Comparison of ENCODE assay signal across 8 cellular contexts in the genomic region with DNA sequence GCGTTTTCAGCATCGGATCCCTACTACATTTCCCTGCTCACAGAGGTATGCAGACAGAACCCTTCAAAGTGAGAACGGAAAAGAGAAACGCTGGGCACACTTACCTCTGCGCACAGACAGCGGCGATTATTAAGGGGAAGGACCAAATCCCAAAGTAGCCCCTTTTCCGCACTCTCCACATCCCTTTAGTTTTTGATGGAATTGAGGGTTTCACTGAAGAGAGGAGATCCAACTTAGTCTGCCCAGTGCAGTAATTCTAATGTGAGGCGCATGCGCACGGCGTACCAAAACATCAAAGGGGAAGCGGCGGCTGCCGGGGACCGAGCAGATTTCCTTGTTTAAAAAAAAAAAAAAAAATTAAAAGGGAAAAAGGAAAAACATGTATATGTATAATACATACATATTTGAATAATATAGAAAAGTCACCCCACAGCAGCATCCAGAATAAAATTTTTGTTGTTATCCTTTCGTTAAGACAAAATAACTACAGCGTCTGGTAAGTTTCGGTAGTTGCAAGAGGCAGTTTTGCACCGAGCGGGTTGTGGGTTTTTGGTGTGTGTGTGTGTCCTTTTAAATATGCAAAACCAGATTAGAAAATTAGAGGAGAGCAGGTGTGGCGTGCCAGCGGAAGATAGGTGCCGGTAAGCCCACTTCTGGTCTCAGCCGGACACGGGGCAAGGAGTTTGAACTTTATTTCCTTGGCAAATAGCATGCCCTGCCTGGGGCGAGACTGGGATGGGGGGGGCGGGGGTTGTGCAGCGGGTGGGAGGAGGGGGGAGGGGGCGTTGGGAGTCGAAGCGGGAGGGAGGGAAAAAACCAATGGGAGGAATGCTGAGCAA. TPM values are rescaled to one million over a fixed set of nuclear protein-coding genes. Genes with fewer than 3 reads are reported as not detected.
DNase-seq lines count a peak whose midpoint lies in the region; ATAC-seq, FAIRE-seq and TF ChIP-seq lines count a peak whose summit lies in the region.

A gene (minus strand): TSS at position 263 of the 839 bp plus-strand sequence. CDS start 82 bp downstream, at position 181.

- H3K27me3 ChIP-seq in hepatocyte (peaks cover 55% of the 10 kb centered on the region), prostate gland (replicated peaks; ENCODE audit: insufficient read depth) (peaks cover 21% of the 10 kb centered on the region)

- TF ChIP-seq POLR2A in GM12892 (IDR thresholded peaks at IDR 0.05; ENCODE audit: low read depth, low read length) (no peak), prostate gland (IDR thresholded peaks at IDR 0.05) (no peak)

- no peaks in the 10 kb centered on the region for H3K79me2 ChIP-seq in hepatocyte

- peak; percentile 81 for FAIRE-seq in GM12892 (lab: Jason Lieb, UNC)

- H3K4me1 ChIP-seq in hepatocyte (ENCODE audit: insufficient read depth), result peaks cover 12% of the 10 kb centered on the region
- H3K4me1 ChIP-seq in prostate gland (replicated peaks), result no peaks in the 10 kb centered on the region

- no peaks in the 10 kb centered on the region for H3K9me2 ChIP-seq in hepatocyte (replicated peaks; ENCODE audit: insufficient read depth)

- DNase-seq in AG08396 (ENCODE audit: low spot score) (peak; percentile 77), GM12892 (ENCODE audit: insufficient read length) (peak; percentile 26), NCI-H446 (lab: John Stamatoyannopoulos, UW) (peak; percentile 63 to 83), hepatocyte (ENCODE audit: low spot score) (peak; percentile 74), prostate gland (ENCODE audit: low spot score) (no peak), SW 1271 (lab: John Stamatoyannopoulos, UW) (no peak)

- TF ChIP-seq CTCF in hepatocyte (IDR thresholded peaks at IDR 0.05; ENCODE audit: poor library complexity) (no peak), prostate gland (IDR thresholded peaks at IDR 0.05) (no peak)

- intact Hi-C loops in prostate gland (cut with DNase I), result loop anchor here (10.0 kb wide), 1 partner anchor 1858 kb away; no protein-coding TSS in a partner anchor

- H3K36me3 ChIP-seq in hepatocyte (replicated peaks; ENCODE audit: insufficient read depth, low read depth) (no peaks in the 10 kb centered on the region), prostate gland (no peaks in the 10 kb centered on the region)

- H3K9me3 ChIP-seq in hepatocyte (ENCODE audit: low read depth) (no peaks in the 10 kb centered on the region), prostate gland (no peaks in the 10 kb centered on the region)

- peak within 1 kb of the TSS; percentile 51 for H2AFZ ChIP-seq in hepatocyte

- ATAC-seq in HG02798 (IDR thresholded peaks at IDR 0.05; ENCODE audit: poor library complexity, unreplicated experiment), result peak; percentile 78

- H3K4me3 ChIP-seq in hepatocyte, result peak within 1 kb of the TSS; percentile 42
- peak within 1 kb of the TSS; percentile 10 to 11 for H3K4me3 ChIP-seq in prostate gland

- H3K27ac ChIP-seq in angular gyrus (ENCODE audit: low read depth, low read length), result peak within 1 kb of the TSS; percentile 66
- no peak within 1 kb of the TSS for H3K27ac ChIP-seq in hepatocyte
- H3K27ac ChIP-seq in prostate gland, result no peak within 1 kb of the TSS

- H4K20me1 ChIP-seq in hepatocyte (ENCODE audit: insufficient read depth, poor library complexity, severe bottlenecking), result no peaks in the 10 kb centered on the region

- peak within 1 kb of the TSS; percentile 86 for H3K4me2 ChIP-seq in hepatocyte

- 1% methylated on average over 30 of the region's 32 CpGs for WGBS in hepatocyte (ENCODE audit: low lambda C conversion rate, missing lambda C conversion rate)
- WGBS in prostate gland, result under 1% methylated on average over 32 of the region's 32 CpGs

RNA-seq across cellular contexts. Expression of the gene that starts here (rescaled TPM):
- 0.87 TPM for polyA plus RNA-seq in GM12892 (2012; ENCODE audit: missing spikeins)
- 0.08 and 0.53 TPM in 2 replicates for total RNA-seq in hepatocyte
- polyA plus RNA-seq in hepatocyte, result 0.16 TPM in 1 of 2 replicates, not detected in the other
- 1 to 10 TPM in 1 of 2 donors, not detected in 1; 1.1 TPM for total RNA-seq in prostate gland

Comparison
In these comparisons a context has a peak if more than half of its experiments do, and no peak if none do; other contexts are left out.
1. Peak in DNase-seq, H3K4me3 ChIP-seq and H3K4me2 ChIP-seq in hepatocyte; RNA of the gene not detected or under 1 TPM.
2. DNase-seq: peak in AG08396 (single experiment), GM12892 (single experiment) and NCI-H446 (2 of 2); none in prostate gland (single experiment) and SW 1271 (0 of 2).